1 cellular context compared by ENCODE assay signal in genomic region chr10:46247808-46248569, GRCh38.
TF ChIP-seq lines count a peak whose summit lies in the region.

No MANE protein-coding gene starts in this region.

TF ChIP-seq in HepG2, 621 proteins besides CTCF, POLR2A, EP300 and RAD21:
- no peak for TF ChIP-seq ZNF570 (CRISPR knock-in tag; IDR thresholded peaks at IDR 0.05; ENCODE audit: borderline replicate concordance)
- no peak for TF ChIP-seq MLXIP (CRISPR knock-in tag; IDR thresholded peaks at IDR 0.05; ENCODE audit: borderline replicate concordance)
- TF ChIP-seq, protein P1, sequence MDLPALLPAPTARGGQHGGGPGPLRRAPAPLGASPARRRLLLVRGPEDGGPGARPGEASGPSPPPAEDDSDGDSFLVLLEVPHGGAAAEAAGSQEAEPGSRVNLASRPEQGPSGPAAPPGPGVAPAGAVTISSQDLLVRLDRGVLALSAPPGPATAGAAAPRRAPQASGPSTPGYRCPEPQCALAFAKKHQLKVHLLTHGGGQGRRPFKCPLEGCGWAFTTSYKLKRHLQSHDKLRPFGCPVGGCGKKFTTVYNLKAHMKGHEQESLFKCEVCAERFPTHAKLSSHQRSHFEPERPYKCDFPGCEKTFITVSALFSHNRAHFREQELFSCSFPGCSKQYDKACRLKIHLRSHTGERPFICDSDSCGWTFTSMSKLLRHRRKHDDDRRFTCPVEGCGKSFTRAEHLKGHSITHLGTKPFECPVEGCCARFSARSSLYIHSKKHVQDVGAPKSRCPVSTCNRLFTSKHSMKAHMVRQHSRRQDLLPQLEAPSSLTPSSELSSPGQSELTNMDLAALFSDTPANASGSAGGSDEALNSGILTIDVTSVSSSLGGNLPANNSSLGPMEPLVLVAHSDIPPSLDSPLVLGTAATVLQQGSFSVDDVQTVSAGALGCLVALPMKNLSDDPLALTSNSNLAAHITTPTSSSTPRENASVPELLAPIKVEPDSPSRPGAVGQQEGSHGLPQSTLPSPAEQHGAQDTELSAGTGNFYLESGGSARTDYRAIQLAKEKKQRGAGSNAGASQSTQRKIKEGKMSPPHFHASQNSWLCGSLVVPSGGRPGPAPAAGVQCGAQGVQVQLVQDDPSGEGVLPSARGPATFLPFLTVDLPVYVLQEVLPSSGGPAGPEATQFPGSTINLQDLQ (CRISPR knock-in tag; IDR thresholded peaks at IDR 0.05), result no peak
- TF ChIP-seq FOXK2 (IDR thresholded peaks at IDR 0.05), result no peak
- TF ChIP-seq MEF2D (CRISPR knock-in tag; IDR thresholded peaks at IDR 0.05), result no peak
- TF ChIP-seq TP53 (CRISPR knock-in tag; conservative IDR thresholded peaks at IDR 0.05), result no peak
- TF ChIP-seq ZNF605 (CRISPR knock-in tag; IDR thresholded peaks at IDR 0.05), result no peak
- TF ChIP-seq, protein P2, sequence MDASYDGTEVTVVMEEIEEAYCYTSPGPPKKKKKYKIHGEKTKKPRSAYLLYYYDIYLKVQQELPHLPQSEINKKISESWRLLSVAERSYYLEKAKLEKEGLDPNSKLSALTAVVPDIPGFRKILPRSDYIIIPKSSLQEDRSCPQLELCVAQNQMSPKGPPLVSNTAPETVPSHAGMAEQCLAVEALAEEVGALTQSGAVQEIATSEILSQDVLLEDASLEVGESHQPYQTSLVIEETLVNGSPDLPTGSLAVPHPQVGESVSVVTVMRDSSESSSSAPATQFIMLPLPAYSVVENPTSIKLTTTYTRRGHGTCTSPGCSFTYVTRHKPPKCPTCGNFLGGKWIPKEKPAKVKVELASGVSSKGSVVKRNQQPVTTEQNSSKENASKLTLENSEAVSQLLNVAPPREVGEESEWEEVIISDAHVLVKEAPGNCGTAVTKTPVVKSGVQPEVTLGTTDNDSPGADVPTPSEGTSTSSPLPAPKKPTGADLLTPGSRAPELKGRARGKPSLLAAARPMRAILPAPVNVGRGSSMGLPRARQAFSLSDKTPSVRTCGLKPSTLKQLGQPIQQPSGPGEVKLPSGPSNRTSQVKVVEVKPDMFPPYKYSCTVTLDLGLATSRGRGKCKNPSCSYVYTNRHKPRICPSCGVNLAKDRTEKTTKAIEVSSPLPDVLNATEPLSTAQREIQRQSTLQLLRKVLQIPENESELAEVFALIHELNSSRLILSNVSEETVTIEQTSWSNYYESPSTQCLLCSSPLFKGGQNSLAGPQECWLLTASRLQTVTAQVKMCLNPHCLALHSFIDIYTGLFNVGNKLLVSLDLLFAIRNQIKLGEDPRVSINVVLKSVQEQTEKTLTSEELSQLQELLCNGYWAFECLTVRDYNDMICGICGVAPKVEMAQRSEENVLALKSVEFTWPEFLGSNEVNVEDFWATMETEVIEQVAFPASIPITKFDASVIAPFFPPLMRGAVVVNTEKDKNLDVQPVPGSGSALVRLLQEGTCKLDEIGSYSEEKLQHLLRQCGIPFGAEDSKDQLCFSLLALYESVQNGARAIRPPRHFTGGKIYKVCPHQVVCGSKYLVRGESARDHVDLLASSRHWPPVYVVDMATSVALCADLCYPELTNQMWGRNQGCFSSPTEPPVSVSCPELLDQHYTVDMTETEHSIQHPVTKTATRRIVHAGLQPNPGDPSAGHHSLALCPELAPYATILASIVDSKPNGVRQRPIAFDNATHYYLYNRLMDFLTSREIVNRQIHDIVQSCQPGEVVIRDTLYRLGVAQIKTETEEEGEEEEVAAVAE (CRISPR knock-in tag; IDR thresholded peaks at IDR 0.05; ENCODE audit: borderline replicate concordance), result no peak
- TF ChIP-seq TCF12 (IDR thresholded peaks at IDR 0.05), result no peak
- TF ChIP-seq TCF12 (CRISPR knock-in tag; IDR thresholded peaks at IDR 0.05), result no peak
- no peak for TF ChIP-seq SP140L (CRISPR knock-in tag; IDR thresholded peaks at IDR 0.05; ENCODE audit: borderline replicate concordance)
- TF ChIP-seq, protein P3, sequence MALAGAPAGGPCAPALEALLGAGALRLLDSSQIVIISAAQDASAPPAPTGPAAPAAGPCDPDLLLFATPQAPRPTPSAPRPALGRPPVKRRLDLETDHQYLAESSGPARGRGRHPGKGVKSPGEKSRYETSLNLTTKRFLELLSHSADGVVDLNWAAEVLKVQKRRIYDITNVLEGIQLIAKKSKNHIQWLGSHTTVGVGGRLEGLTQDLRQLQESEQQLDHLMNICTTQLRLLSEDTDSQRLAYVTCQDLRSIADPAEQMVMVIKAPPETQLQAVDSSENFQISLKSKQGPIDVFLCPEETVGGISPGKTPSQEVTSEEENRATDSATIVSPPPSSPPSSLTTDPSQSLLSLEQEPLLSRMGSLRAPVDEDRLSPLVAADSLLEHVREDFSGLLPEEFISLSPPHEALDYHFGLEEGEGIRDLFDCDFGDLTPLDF (CRISPR knock-in tag; IDR thresholded peaks at IDR 0.05), result no peak
- no peak for TF ChIP-seq MIXL1 (CRISPR knock-in tag; IDR thresholded peaks at IDR 0.05)
- TF ChIP-seq HNRNPH1 (optimal IDR thresholded peaks at IDR 0.05; ENCODE audit: low read depth, low read length), result no peak
- TF ChIP-seq MLLT10 (CRISPR knock-in tag; IDR thresholded peaks at IDR 0.05), result no peak
- no peak for TF ChIP-seq POGK (CRISPR knock-in tag; conservative IDR thresholded peaks at IDR 0.05)
TF ChIP-seq in HepG2: peak in this region for 0.
